8 cellular contexts compared by ENCODE assay signal in the genomic region with DNA sequence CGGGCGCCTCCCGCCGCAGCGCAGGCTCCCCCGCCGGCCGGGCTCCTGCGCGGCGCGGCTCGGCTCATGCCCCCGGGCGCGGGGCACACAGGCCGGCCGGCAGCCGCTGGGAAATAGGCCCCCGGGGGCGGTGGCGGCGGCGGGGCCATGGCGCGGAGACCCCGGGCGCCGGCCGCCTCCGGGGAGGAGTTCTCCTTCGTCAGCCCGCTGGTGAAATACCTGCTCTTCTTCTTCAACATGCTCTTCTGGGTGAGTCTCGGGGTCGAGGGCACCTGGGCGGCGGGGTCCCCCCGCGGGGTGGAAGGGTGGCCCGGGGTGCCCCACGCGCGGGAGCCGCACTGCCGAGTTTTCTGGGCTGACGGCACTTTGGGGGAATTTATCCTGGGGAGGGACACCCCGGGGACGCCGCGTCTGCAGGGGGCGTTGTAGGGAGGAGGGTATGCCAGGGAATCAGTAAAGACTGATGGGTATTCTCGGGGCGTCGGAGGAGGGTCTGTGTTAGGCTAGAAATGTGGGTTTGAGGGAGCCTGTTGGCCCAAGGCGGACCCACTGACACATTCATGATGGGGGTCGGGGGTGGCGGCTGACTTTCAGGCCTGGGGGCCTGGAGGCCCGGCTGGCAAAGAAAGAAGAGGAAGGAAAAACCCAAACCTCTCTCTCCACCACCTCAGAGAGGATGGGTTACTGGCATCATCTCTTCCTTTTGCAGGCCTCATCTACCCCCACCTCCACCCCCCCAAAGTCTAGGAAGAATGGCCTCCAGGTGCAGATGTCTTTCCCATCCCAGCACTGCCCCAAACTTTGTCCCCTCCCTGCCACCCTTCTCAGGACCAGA.
DNase-seq lines count a peak whose midpoint lies in the region; ATAC-seq, FAIRE-seq and TF ChIP-seq lines count a peak whose summit lies in the region.

No MANE protein-coding gene starts in this region.

- peaks cover 3% of the 10 kb centered on the region for H3K4me1 ChIP-seq in rectal smooth muscle tissue (ENCODE audit: control insufficient read depth, insufficient read depth, low read length)

- H3K27me3 ChIP-seq in rectal smooth muscle tissue (ENCODE audit: control insufficient read depth, insufficient read depth, low read length) = no peaks in the 10 kb centered on the region

- DNase-seq in GM18507 (ENCODE audit: extremely low spot score, insufficient read length, low read depth) (no peak), T-helper 9 cell (peak; percentile 26), epithelial cell of esophagus (ENCODE audit: low read depth) (no peak), AG08396 (ENCODE audit: low spot score) (no peak), amniotic stem cell (lab: John Stamatoyannopoulos, UW) (no peak)

- no peak overlapping the region for H3K27ac ChIP-seq in rectal smooth muscle tissue (ENCODE audit: low read depth, low read length)

- H3K4me3 ChIP-seq in epithelial cell of esophagus (ENCODE audit: low read length) (peak overlapping the region; percentile 32), rectal smooth muscle tissue (ENCODE audit: low read length) (peak overlapping the region; percentile 66)

- no peak overlapping the region for H3K9ac ChIP-seq in rectal smooth muscle tissue (ENCODE audit: low read length)

- ATAC-seq in HG02885 (IDR thresholded peaks at IDR 0.05; ENCODE audit: poor library complexity, unreplicated experiment) = peak; percentile 13
- ATAC-seq in GM18502 (IDR thresholded peaks at IDR 0.05; ENCODE audit: poor library complexity, unreplicated experiment) = no peak

- no peaks in the 10 kb centered on the region for H3K36me3 ChIP-seq in rectal smooth muscle tissue (ENCODE audit: control insufficient read depth, insufficient read depth, low read length)

- FAIRE-seq in GM18507 (lab: Jason Lieb, UNC) = peak; percentile 56

- peak; percentile 11 for TF ChIP-seq CTCF in epithelial cell of esophagus (IDR thresholded peaks at IDR 0.05; ENCODE audit: insufficient read depth, low read depth, low read length, missing control alignments)
